ENCODE assay signal across 18 cellular contexts in the genomic region with DNA sequence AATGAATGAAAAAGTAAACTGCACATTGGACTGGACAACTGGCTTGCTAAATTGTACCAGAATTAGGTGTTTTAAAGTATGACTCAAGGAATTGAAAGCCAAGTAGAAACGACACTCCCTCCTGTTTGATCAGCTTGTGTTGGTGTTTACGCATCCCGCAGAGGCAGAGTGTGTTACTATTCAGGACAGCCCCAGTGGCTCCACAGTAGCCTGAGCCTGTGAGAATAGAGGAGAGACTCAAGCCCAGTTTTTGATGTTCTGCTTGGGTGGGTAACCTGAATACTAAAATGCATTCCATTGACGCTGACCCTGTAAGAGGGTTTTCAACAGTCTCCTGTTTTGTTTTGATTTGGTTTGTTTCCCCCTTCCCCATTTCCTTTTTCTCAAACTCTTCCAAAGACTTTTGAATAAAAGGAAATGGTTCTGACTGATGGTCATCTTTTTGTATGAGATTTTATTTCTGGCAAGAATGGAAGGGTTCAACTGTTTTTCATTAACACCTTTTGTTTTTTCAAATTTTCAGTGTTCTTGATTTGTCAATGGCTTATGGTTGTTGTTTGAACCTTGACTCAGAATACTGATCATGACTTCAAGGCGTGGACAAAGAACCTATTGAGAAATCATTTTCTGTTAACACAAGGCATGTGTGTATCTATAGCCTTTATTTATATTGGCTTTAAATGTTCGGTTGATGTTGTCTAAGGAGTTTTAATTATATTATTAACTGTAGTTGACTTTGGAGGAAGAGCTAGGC. TPM values are rescaled to one million over a fixed set of nuclear protein-coding genes. Genes with fewer than 3 reads are reported as not detected.
DNase-seq lines count a peak whose midpoint lies in the region; TF ChIP-seq lines count a peak whose summit lies in the region.
"Had no signal": no experiment of that assay in that cellular context is flagged by ENCODE, and none has a peak within 500 bp of the region (broad histone marks: within the 10 kb centered on the region; RNA-seq: fewer than 3 reads in every experiment).

No MANE protein-coding gene starts in this region.

- H3K4me3 ChIP-seq in neuronal stem cell (ENCODE audit: low read length in 2 of 2) (no peak overlapping the region), transverse colon (no peak overlapping the region)
- H3K4me3 ChIP-seq: BLaER1 treated with 17β-estradiol and CSF1 and Interleukin-3, amounts not matched to agents 10 nM and 100 nM; gastroesophageal sphincter; GM23248 had no signal

- peak; percentile 9 for DNase-seq in HEK293T (ENCODE audit: extremely low spot score)
- peak; percentile 39 for DNase-seq in NCI-H774 (lab: John Stamatoyannopoulos, UW)
- no peak for DNase-seq in endothelial cell (ENCODE audit: low spot score)
- DNase-seq in neuronal stem cell (ENCODE audit: low spot score), result peak; percentile 86
- no peak for DNase-seq in transverse colon
- DNase-seq in NCI-H510A (lab: John Stamatoyannopoulos, UW), result no peak
- no peak for DNase-seq in germinal center (ENCODE audit: low spot score)
- no peak for DNase-seq in NCI-H524 (lab: John Stamatoyannopoulos, UW)
- DNase-seq: activated CD4-positive, alpha-beta T cell treated with anti-CD3 and anti-CD28 coated beads for 48 hours; aorta; GM23248; Karpas-422; left cardiac atrium; naive thymus-derived CD4-positive, alpha-beta T cell; stimulated activated naive CD8-positive, alpha-beta T cell treated with anti-CD3 and anti-CD28 coated beads, Interleukin-15, amount 100 ng/mL, for 72 hours had no signal

- H3K27me3 Mint-ChIP-seq in endothelial cell (ENCODE audit: unreplicated experiment), result no peaks in the 10 kb centered on the region
- H3K27me3 Mint-ChIP-seq: stimulated activated naive CD8-positive, alpha-beta T cell treated with anti-CD3 and anti-CD28 coated beads, Interleukin-15, amount 100 ng/mL, for 72 hours had no signal

- H3K4me3 Mint-ChIP-seq in endothelial cell (ENCODE audit: unreplicated experiment), result peak overlapping the region; percentile 8
- H3K4me3 Mint-ChIP-seq: naive thymus-derived CD4-positive, alpha-beta T cell; stimulated activated naive CD8-positive, alpha-beta T cell treated with anti-CD3 and anti-CD28 coated beads, Interleukin-15, amount 100 ng/mL, for 72 hours; T-helper 1 cell treated with Interleukin-12 subunit alpha and Interleukin-12 subunit beta and Interleukin-4 antibody, amounts not matched to agents 30 μg/mL and 1 μg/mL, for 36 hours had no signal

- no peak for TF ChIP-seq EP300 in transverse colon (IDR thresholded peaks at IDR 0.05; ENCODE audit: low read depth)

- H3K18ac ChIP-seq in neuronal stem cell (ENCODE audit: low read length), result no peak overlapping the region

- H3K4ac ChIP-seq in neuronal stem cell (ENCODE audit: low read length), result no peak overlapping the region

- POLR2A ChIA-PET in HEK293T (lab: Yijun Ruan, JAX), result interaction anchor here (1.5 to 1.6 kb wide), 2 partner anchors 8 to 10 kb away, joined by 3 read pairs; partner anchors contain the start of gene ADGRL3

- no peak overlapping the region for H2BK15ac ChIP-seq in neuronal stem cell (ENCODE audit: low read length)

- H2BK12ac ChIP-seq in neuronal stem cell (ENCODE audit: low read length), result no peak overlapping the region

- peaks cover 35% of the 10 kb centered on the region for H3K4me1 Mint-ChIP-seq in endothelial cell (ENCODE audit: unreplicated experiment)
- H3K4me1 Mint-ChIP-seq: naive thymus-derived CD4-positive, alpha-beta T cell; stimulated activated naive CD8-positive, alpha-beta T cell treated with anti-CD3 and anti-CD28 coated beads, Interleukin-15, amount 100 ng/mL, for 72 hours had no signal

- no peak overlapping the region for H3K4me2 ChIP-seq in neuronal stem cell (ENCODE audit: insufficient read depth, low read length, poor library complexity, severe bottlenecking)
- H3K4me2 ChIP-seq: BLaER1 treated with 17β-estradiol and CSF1 and Interleukin-3, amounts not matched to agents 10 nM and 100 nM had no signal

- no peak overlapping the region for H3K14ac ChIP-seq in neuronal stem cell (ENCODE audit: low read length)

- peaks cover 2% of the 10 kb centered on the region for H3K79me1 ChIP-seq in neuronal stem cell (ENCODE audit: low read depth, low read length)

- H4K8ac ChIP-seq in neuronal stem cell (ENCODE audit: low read depth, low read length), result no peak overlapping the region

- no peak overlapping the region for H3K23ac ChIP-seq in neuronal stem cell (ENCODE audit: low read depth, low read length, poor library complexity)

- H2AK5ac ChIP-seq in neuronal stem cell (ENCODE audit: low read depth, low read length), result no peak overlapping the region

- H3K36me3 ChIP-seq in neuronal stem cell (replicated peaks in 1 of 2; ENCODE audit: control insufficient read depth in 2 of 2, insufficient read depth in 2 of 2, low read length in 2 of 2) (no peaks in the 10 kb centered on the region), transverse colon (no peaks in the 10 kb centered on the region)
- H3K36me3 ChIP-seq: BLaER1 treated with 17β-estradiol and CSF1 and Interleukin-3, amounts not matched to agents 10 nM and 100 nM; gastroesophageal sphincter had no signal

- H3K27me3 ChIP-seq in neuronal stem cell (ENCODE audit: control insufficient read depth in 3 of 3, insufficient read depth in 3 of 3, low read depth in 1 of 3, low read length in 3 of 3), result peaks cover 0 to 5% (median 0%) of the 10 kb centered on the region in 3 experiments
- no peaks in the 10 kb centered on the region for H3K27me3 ChIP-seq in transverse colon
- H3K27me3 ChIP-seq: BLaER1 treated with 17β-estradiol and CSF1 and Interleukin-3, amounts not matched to agents 10 nM and 100 nM; gastroesophageal sphincter had no signal

- CTCF ChIA-PET in HEK293T (lab: Yijun Ruan, JAX), result no interaction called here

- in situ Hi-C loops in transverse colon (cut with MboI; ENCODE audit: low pct_ligation_motif_present in 1 of 4, low pct_unique_long_range_greater_than_20kb in 1 of 4, low sequenced_read_pairs in 3 of 4), result no loop called here

- no peaks in the 10 kb centered on the region for H3K36me3 Mint-ChIP-seq in endothelial cell (ENCODE audit: low read depth, unreplicated experiment)
- H3K36me3 Mint-ChIP-seq: naive thymus-derived CD4-positive, alpha-beta T cell had no signal

- intact Hi-C loops in transverse colon (cut with DNase I; ENCODE audit: low total_unique reads), result no loop called here

- H3K9me3 Mint-ChIP-seq in endothelial cell (ENCODE audit: unreplicated experiment), result no peaks in the 10 kb centered on the region
- H3K9me3 Mint-ChIP-seq: stimulated activated naive CD8-positive, alpha-beta T cell treated with anti-CD3 and anti-CD28 coated beads, Interleukin-15, amount 100 ng/mL, for 72 hours had no signal

- H3K9me3 ChIP-seq in neuronal stem cell (replicated peaks in 1 of 2; ENCODE audit: control insufficient read depth in 2 of 2, insufficient read depth in 1 of 2, low read depth in 1 of 2, low read length in 2 of 2) (no peaks in the 10 kb centered on the region), transverse colon (no peaks in the 10 kb centered on the region)
- H3K9me3 ChIP-seq: BLaER1 treated with 17β-estradiol and CSF1 and Interleukin-3, amounts not matched to agents 10 nM and 100 nM; gastroesophageal sphincter had no signal

- H2AFZ ChIP-seq in neuronal stem cell (ENCODE audit: low read length), result no peak overlapping the region
- H2AFZ ChIP-seq: GM23248 had no signal

- H2BK120ac ChIP-seq in neuronal stem cell (ENCODE audit: low read depth, low read length), result no peak overlapping the region

- H2BK5ac ChIP-seq in neuronal stem cell (ENCODE audit: low read length), result no peak overlapping the region

- H3K27ac Mint-ChIP-seq in endothelial cell (ENCODE audit: unreplicated experiment), result peak overlapping the region; percentile 86
- H3K27ac Mint-ChIP-seq: naive thymus-derived CD4-positive, alpha-beta T cell; stimulated activated naive CD8-positive, alpha-beta T cell treated with anti-CD3 and anti-CD28 coated beads, Interleukin-15, amount 100 ng/mL, for 72 hours; T-helper 1 cell treated with Interleukin-12 subunit alpha and Interleukin-12 subunit beta and Interleukin-4 antibody, amounts not matched to agents 30 μg/mL and 1 μg/mL, for 36 hours had no signal

- H3K4me1 ChIP-seq in neuronal stem cell (ENCODE audit: control insufficient read depth in 2 of 2, insufficient read depth in 1 of 2, low read depth in 1 of 2, low read length in 2 of 2) (peaks cover 2 to 24% of the 10 kb centered on the region in 2 donors), transverse colon (no peaks in the 10 kb centered on the region)
- H3K4me1 ChIP-seq: BLaER1 treated with 17β-estradiol and CSF1 and Interleukin-3, amounts not matched to agents 10 nM and 100 nM; gastroesophageal sphincter had no signal

- TF ChIP-seq CTCF in endothelial cell (IDR thresholded peaks at IDR 0.05; ENCODE audit: unreplicated experiment) (no peak), transverse colon (IDR thresholded peaks at IDR 0.05) (no peak)

- H4K91ac ChIP-seq in neuronal stem cell (ENCODE audit: low read depth, low read length, poor library complexity), result no peak overlapping the region

- WGBS in neuronal stem cell (ENCODE audit: extremely low coverage in 2 of 2, insufficient read length in 2 of 2, insufficient replicate concordance in 1 of 2), 2 donors, result no CpG with 5 or more reads among the region's 6 CpGs
- WGBS in transverse colon (ENCODE audit: low coverage in 1 of 2), 2 donors, result 45 to 60% methylated on average over 5 to 6 of the region's 6 CpGs

- H3K9ac ChIP-seq in neuronal stem cell (ENCODE audit: low read depth, low read length, poor library complexity), result no peak overlapping the region
- H3K9ac ChIP-seq: BLaER1 treated with 17β-estradiol and CSF1 and Interleukin-3, amounts not matched to agents 10 nM and 100 nM; GM23248 had no signal

- H3K27ac ChIP-seq in neuronal stem cell (replicated peaks; ENCODE audit: low read length) (no peak overlapping the region), transverse colon (no peak overlapping the region)
- H3K27ac ChIP-seq: BLaER1 treated with 17β-estradiol and CSF1 and Interleukin-3, amounts not matched to agents 10 nM and 100 nM; gastroesophageal sphincter; GM23248 had no signal

- no peak for TF ChIP-seq POLR2A in transverse colon (IDR thresholded peaks at IDR 0.05)

TF ChIP-seq in HEK293T, 16 proteins besides CTCF, POLR2A, EP300 and RAD21:
- no peak for TF ChIP-seq SP1 (IDR thresholded peaks at IDR 0.05)
- no peak for TF ChIP-seq LEF1 (IDR thresholded peaks at IDR 0.05; ENCODE audit: borderline replicate concordance)
- no peak for TF ChIP-seq FOXM1 (IDR thresholded peaks at IDR 0.05; ENCODE audit: borderline replicate concordance)
- no peak for TF ChIP-seq SUZ12 (IDR thresholded peaks at IDR 0.05)
- TF ChIP-seq NFRKB (IDR thresholded peaks at IDR 0.05), result no peak
- TF ChIP-seq BHLHE40 (IDR thresholded peaks at IDR 0.05; ENCODE audit: borderline replicate concordance), result no peak
- no peak for TF ChIP-seq ZNF384 (IDR thresholded peaks at IDR 0.05)
- no peak for TF ChIP-seq ELF4 (IDR thresholded peaks at IDR 0.05)
- TF ChIP-seq FOXA1 (IDR thresholded peaks at IDR 0.05), result no peak
- no peak for TF ChIP-seq FOXK2 (IDR thresholded peaks at IDR 0.05)
- TF ChIP-seq L3MBTL2 (conservative IDR thresholded peaks at IDR 0.05), result no peak

RNA-seq across cellular contexts. Expression of gene ADGRL3, which starts 10.2 kb away (rescaled TPM):
- 44.8 TPM for total RNA-seq in endothelial cell (ENCODE audit: unreplicated experiment)
- polyA plus RNA-seq in neuronal stem cell (2013, experiment 1 of 2), result 25.1 TPM
- 26.0 TPM for polyA plus RNA-seq in neuronal stem cell (2013, experiment 2 of 2)
- 1 to 10 TPM; 2.2 to 10.0 (median 4.6) TPM for total RNA-seq in transverse colon
- total RNA-seq: GM23248; naive thymus-derived CD4-positive, alpha-beta T cell had no signal
- polyA plus RNA-seq: GM23248; naive thymus-derived CD4-positive, alpha-beta T cell had no signal

Comparison
In these comparisons a context has a peak if more than half of its experiments do, and no peak if none do; other contexts are left out.
1. DNase-seq: peak in HEK293T (single experiment), NCI-H774 (single experiment) and neuronal stem cell (single experiment); none in endothelial cell (single experiment), transverse colon (single experiment), NCI-H510A (single experiment), germinal center (single experiment) and NCI-H524 (0 of 2).